16 cellular contexts compared by ENCODE assay signal in the genomic region with DNA sequence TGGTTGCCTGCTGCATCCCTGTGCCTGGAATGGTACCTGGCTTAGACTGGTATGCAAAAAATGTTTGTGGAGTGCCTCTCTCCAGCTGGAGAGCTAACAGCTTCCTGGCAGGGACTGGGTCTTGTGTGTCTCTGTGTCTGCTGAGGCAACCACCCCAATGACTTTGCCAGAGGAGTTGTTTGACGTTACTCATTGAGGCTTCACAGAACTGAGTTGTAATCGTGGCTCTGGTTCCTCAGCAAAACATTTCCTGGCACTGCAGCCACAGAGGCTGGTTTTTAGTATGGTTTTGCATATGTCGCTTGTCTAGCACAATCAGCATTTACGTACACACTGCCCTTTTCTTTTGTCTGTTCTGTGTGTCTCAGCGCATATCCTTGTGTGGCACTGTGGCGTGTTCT. TPM values are rescaled to one million over a fixed set of nuclear protein-coding genes. Genes with fewer than 3 reads are reported as not detected.
DNase-seq lines count a peak whose midpoint lies in the region; ATAC-seq and TF ChIP-seq lines count a peak whose summit lies in the region.
"Had no signal": no experiment of that assay in that cellular context is flagged by ENCODE, and none has a peak within 500 bp of the region (broad histone marks: within the 10 kb centered on the region; RNA-seq: fewer than 3 reads in every experiment).

No MANE protein-coding gene starts in this region.

- no peak for TF ChIP-seq CTCF in right atrium auricular region (IDR thresholded peaks at IDR 0.05)
- no peak for TF ChIP-seq CTCF in hepatocyte (IDR thresholded peaks at IDR 0.05; ENCODE audit: poor library complexity)
- TF ChIP-seq CTCF in GM13977 (IDR thresholded peaks at IDR 0.05; ENCODE audit: extremely low read depth, insufficient read depth, missing control alignments): no peak
- no peak for TF ChIP-seq CTCF in mucosa of descending colon (IDR thresholded peaks at IDR 0.05)

- H3K9me3 ChIP-seq in right atrium auricular region (no peaks in the 10 kb centered on the region), hepatocyte (ENCODE audit: low read depth) (no peaks in the 10 kb centered on the region), mucosa of descending colon (no peaks in the 10 kb centered on the region)
- H3K9me3 ChIP-seq: uterus had no signal

- H3K36me3 ChIP-seq in right atrium auricular region (peaks cover 82% of the 10 kb centered on the region), hepatocyte (replicated peaks; ENCODE audit: insufficient read depth, low read depth) (no peaks in the 10 kb centered on the region), mucosa of descending colon (ENCODE audit: low read depth) (peaks cover 19% of the 10 kb centered on the region)
- H3K36me3 ChIP-seq: uterus had no signal

- H4K20me1 ChIP-seq in hepatocyte (ENCODE audit: insufficient read depth, poor library complexity, severe bottlenecking): peaks cover 1% of the 10 kb centered on the region

- H3K79me2 ChIP-seq in hepatocyte: peaks cover 62% of the 10 kb centered on the region

- peaks cover 63% of the 10 kb centered on the region for H3K4me1 Mint-ChIP-seq in activated CD4-positive, alpha-beta memory T cell treated with anti-CD3 and anti-CD28 coated beads for 36 hours (ENCODE audit: low read depth)
- peaks cover 80% of the 10 kb centered on the region for H3K4me1 Mint-ChIP-seq in stimulated activated effector memory CD8-positive, alpha-beta T cell treated with anti-CD3 and anti-CD28 coated beads, Interleukin-12 subunit alpha, Interleukin-12 subunit beta, amount 100 ng/mL, for 72 hours
- H3K4me1 Mint-ChIP-seq: neural progenitor cell had no signal

- H3K27ac Mint-ChIP-seq in activated CD4-positive, alpha-beta memory T cell treated with anti-CD3 and anti-CD28 coated beads for 36 hours: peak overlapping the region; percentile 98
- H3K27ac Mint-ChIP-seq in stimulated activated effector memory CD8-positive, alpha-beta T cell treated with anti-CD3 and anti-CD28 coated beads, Interleukin-12 subunit alpha, Interleukin-12 subunit beta, amount 100 ng/mL, for 72 hours: peak overlapping the region; percentile 97
- H3K27ac Mint-ChIP-seq: neural progenitor cell had no signal

- CTCF ChIA-PET in activated CD4-positive, alpha-beta memory T cell treated with anti-CD3 and anti-CD28 coated beads for 36 hours (lab: Charles Lee): no interaction called here

- H3K27ac ChIP-seq in right atrium auricular region (no peak overlapping the region), hepatocyte (peak overlapping the region; percentile 65)
- H3K27ac ChIP-seq: neural progenitor cell, uterus had no signal

- H3K4me2 ChIP-seq in hepatocyte: no peak overlapping the region
- H3K4me2 ChIP-seq: neural progenitor cell had no signal

- peaks cover 0 to 3% of the 10 kb centered on the region in 2 donors for H3K4me1 ChIP-seq in right atrium auricular region
- no peaks in the 10 kb centered on the region for H3K4me1 ChIP-seq in hepatocyte (ENCODE audit: insufficient read depth)
- peaks cover 5% of the 10 kb centered on the region for H3K4me1 ChIP-seq in mucosa of descending colon (ENCODE audit: low read depth)
- H3K4me1 ChIP-seq: neural progenitor cell, uterus had no signal

- H3K9me3 Mint-ChIP-seq in activated CD4-positive, alpha-beta memory T cell treated with anti-CD3 and anti-CD28 coated beads for 36 hours: no peaks in the 10 kb centered on the region
- no peaks in the 10 kb centered on the region for H3K9me3 Mint-ChIP-seq in stimulated activated effector memory CD8-positive, alpha-beta T cell treated with anti-CD3 and anti-CD28 coated beads, Interleukin-12 subunit alpha, Interleukin-12 subunit beta, amount 100 ng/mL, for 72 hours
- H3K9me3 Mint-ChIP-seq: neural progenitor cell had no signal

- H2AFZ ChIP-seq in hepatocyte: no peak overlapping the region
- H2AFZ ChIP-seq: neural progenitor cell had no signal

- POLR2A ChIA-PET in activated CD4-positive, alpha-beta memory T cell treated with anti-CD3 and anti-CD28 coated beads for 36 hours (lab: Charles Lee): no interaction called here

- in situ Hi-C loops in GM13977 (cut with MboI; ENCODE audit: low pct_unique_long_range_greater_than_20kb, low sequenced_read_pairs, unreplicated experiment): no loop called here

- H3K4me3 ChIP-seq in right atrium auricular region: no peak overlapping the region
- H3K4me3 ChIP-seq in hepatocyte: no peak overlapping the region
- no peak overlapping the region for H3K4me3 ChIP-seq in mucosa of descending colon
- H3K4me3 ChIP-seq: neural progenitor cell, uterus had no signal

- peak overlapping the region; percentile 40 for H3K4me3 Mint-ChIP-seq in activated CD4-positive, alpha-beta memory T cell treated with anti-CD3 and anti-CD28 coated beads for 36 hours
- peak overlapping the region; percentile 59 for H3K4me3 Mint-ChIP-seq in stimulated activated effector memory CD8-positive, alpha-beta T cell treated with anti-CD3 and anti-CD28 coated beads, Interleukin-12 subunit alpha, Interleukin-12 subunit beta, amount 100 ng/mL, for 72 hours
- H3K4me3 Mint-ChIP-seq: brain, neural progenitor cell had no signal

- DNase-seq in Right ventricle myocardium inferior (ENCODE audit: missing footprints) (no peak), right atrium auricular region (ENCODE audit: low spot score) (no peak), hepatocyte (ENCODE audit: low spot score) (peak; percentile 52), GM13977 (ENCODE audit: low spot score) (no peak), mucosa of descending colon (no peak), kidney glomerular epithelial cell (lab: John Stamatoyannopoulos, UW) (no peak)
- DNase-seq in activated CD4-positive, alpha-beta memory T cell treated with anti-CD3 and anti-CD28 coated beads for 36 hours: peak; percentile 83
- DNase-seq in stimulated activated effector memory CD8-positive, alpha-beta T cell treated with anti-CD3 and anti-CD28 coated beads, Interleukin-12 subunit alpha, Interleukin-12 subunit beta, amount 100 ng/mL, for 72 hours (ENCODE audit: low spot score in 2 of 2): peak; percentile 25 to 79
- DNase-seq: DMS153; effector CD4-positive, alpha-beta T cell; KG1; NCI-H146; NCI-H524; uterus had no signal

- WGBS in hepatocyte (ENCODE audit: low lambda C conversion rate, missing lambda C conversion rate): 86% methylated on average over 6 of the region's 6 CpGs

- no peaks in the 10 kb centered on the region for H3K9me2 ChIP-seq in hepatocyte (replicated peaks; ENCODE audit: insufficient read depth)

- ATAC-seq in Right ventricle myocardium inferior (peak; percentile 80), mucosa of descending colon (no peak)
- ATAC-seq in stimulated activated effector memory CD8-positive, alpha-beta T cell treated with anti-CD3 and anti-CD28 coated beads, Interleukin-12 subunit alpha, Interleukin-12 subunit beta, amount 100 ng/mL, for 72 hours: peak; percentile 96

- intact Hi-C loops in Right ventricle myocardium inferior (cut with DNase I): no loop called here
- intact Hi-C loops in activated CD4-positive, alpha-beta memory T cell treated with anti-CD3 and anti-CD28 coated beads for 36 hours (cut with micrococcal nuclease): loop anchor here (1.0 to 2.0 kb wide), 2 partner anchors 7 to 54 kb away; no protein-coding TSS in a partner anchor
- intact Hi-C loops in mucosa of descending colon (cut with DNase I, micrococcal nuclease): no loop called here

- no peaks in the 10 kb centered on the region for H3K27me3 Mint-ChIP-seq in activated CD4-positive, alpha-beta memory T cell treated with anti-CD3 and anti-CD28 coated beads for 36 hours

- H3K27me3 ChIP-seq in right atrium auricular region (no peaks in the 10 kb centered on the region), hepatocyte (no peaks in the 10 kb centered on the region)
- H3K27me3 ChIP-seq: neural progenitor cell, uterus had no signal

- peaks cover 72% of the 10 kb centered on the region for H3K36me3 Mint-ChIP-seq in activated CD4-positive, alpha-beta memory T cell treated with anti-CD3 and anti-CD28 coated beads for 36 hours
- peaks cover 99% of the 10 kb centered on the region for H3K36me3 Mint-ChIP-seq in stimulated activated effector memory CD8-positive, alpha-beta T cell treated with anti-CD3 and anti-CD28 coated beads, Interleukin-12 subunit alpha, Interleukin-12 subunit beta, amount 100 ng/mL, for 72 hours

RNA-seq across cellular contexts. Expression of a gene that starts 7.5 kb away (rescaled TPM):
- total RNA-seq in Right ventricle myocardium inferior (13.2 TPM), right atrium auricular region (10 to 100 TPM; 10.7 to 12.1 TPM), hepatocyte (16.0 and 16.7 TPM in 2 replicates), mucosa of descending colon (10 to 100 TPM; 22.0 to 32.4 (median 28.1) TPM)
- total RNA-seq in activated CD4-positive, alpha-beta memory T cell treated with anti-CD3 and anti-CD28 coated beads for 36 hours: 10 to 100 TPM; 61.7 to 61.9 TPM
- polyA plus RNA-seq in hepatocyte: 5.8 and 10.8 TPM in 2 replicates

RNA-seq across cellular contexts. Expression of a gene that starts 36.6 kb away (rescaled TPM):
- total RNA-seq in Right ventricle myocardium inferior: 4.8 TPM
- total RNA-seq in right atrium auricular region: 1 to 10 TPM; 2.5 to 3.0 TPM
- total RNA-seq in activated CD4-positive, alpha-beta memory T cell treated with anti-CD3 and anti-CD28 coated beads for 36 hours: 10 to 100 TPM; 21.5 to 21.9 TPM
- total RNA-seq in hepatocyte: 3.3 and 4.6 TPM in 2 replicates
- 9.9 and 11.9 TPM in 2 replicates for polyA plus RNA-seq in hepatocyte
- total RNA-seq in mucosa of descending colon: 10 to 100 TPM in 2 of 3 donors, 1 to 10 TPM in 1; 9.7 to 12.8 (median 11.9) TPM

RNA-seq across cellular contexts. Expression of a gene that starts 55.6 kb away (rescaled TPM):
- 7.0 TPM for total RNA-seq in Right ventricle myocardium inferior
- 10 to 100 TPM in 1 of 2 donors, 1 to 10 TPM in 1; 8.2 to 16.2 TPM for total RNA-seq in right atrium auricular region
- 1 to 10 TPM; 8.4 to 9.4 TPM for total RNA-seq in activated CD4-positive, alpha-beta memory T cell treated with anti-CD3 and anti-CD28 coated beads for 36 hours
- total RNA-seq in hepatocyte: 10.7 and 12.5 TPM in 2 replicates
- polyA plus RNA-seq in hepatocyte: 5.1 and 8.1 TPM in 2 replicates
- total RNA-seq in mucosa of descending colon: 10 to 100 TPM in 2 of 3 donors, 1 to 10 TPM in 1; 9.9 to 17.2 (median 10.9) TPM

RNA-seq across cellular contexts. Expression of a gene that starts 59.2 kb away (rescaled TPM):
- total RNA-seq in Right ventricle myocardium inferior: 4.3 TPM
- total RNA-seq in right atrium auricular region: 1 to 10 TPM; 3.7 to 5.1 TPM
- 10 to 100 TPM; 15.5 to 17.1 TPM for total RNA-seq in activated CD4-positive, alpha-beta memory T cell treated with anti-CD3 and anti-CD28 coated beads for 36 hours
- 6.5 and 7.9 TPM in 2 replicates for total RNA-seq in hepatocyte
- polyA plus RNA-seq in hepatocyte: 7.8 and 8.6 TPM in 2 replicates
- total RNA-seq in mucosa of descending colon: 10 to 100 TPM in 2 of 3 donors, 1 to 10 TPM in 1; 9.2 to 18.2 (median 12.9) TPM

Comparison
In these comparisons a context has a peak if more than half of its experiments do, and no peak if none do; other contexts are left out.
1. DNase-seq: peak in activated CD4-positive, alpha-beta memory T cell treated with anti-CD3 and anti-CD28 coated beads for 36 hours (single experiment), hepatocyte (single experiment) and stimulated activated effector memory CD8-positive, alpha-beta T cell treated with anti-CD3 and anti-CD28 coated beads, Interleukin-12 subunit alpha, Interleukin-12 subunit beta, amount 100 ng/mL, for 72 hours (2 of 2); none in Right ventricle myocardium inferior (single experiment), right atrium auricular region (single experiment), GM13977 (single experiment), mucosa of descending colon (0 of 3) and kidney glomerular epithelial cell (single experiment).